Comparison of ENCODE assay signal across 14 cellular contexts in the genomic region with DNA sequence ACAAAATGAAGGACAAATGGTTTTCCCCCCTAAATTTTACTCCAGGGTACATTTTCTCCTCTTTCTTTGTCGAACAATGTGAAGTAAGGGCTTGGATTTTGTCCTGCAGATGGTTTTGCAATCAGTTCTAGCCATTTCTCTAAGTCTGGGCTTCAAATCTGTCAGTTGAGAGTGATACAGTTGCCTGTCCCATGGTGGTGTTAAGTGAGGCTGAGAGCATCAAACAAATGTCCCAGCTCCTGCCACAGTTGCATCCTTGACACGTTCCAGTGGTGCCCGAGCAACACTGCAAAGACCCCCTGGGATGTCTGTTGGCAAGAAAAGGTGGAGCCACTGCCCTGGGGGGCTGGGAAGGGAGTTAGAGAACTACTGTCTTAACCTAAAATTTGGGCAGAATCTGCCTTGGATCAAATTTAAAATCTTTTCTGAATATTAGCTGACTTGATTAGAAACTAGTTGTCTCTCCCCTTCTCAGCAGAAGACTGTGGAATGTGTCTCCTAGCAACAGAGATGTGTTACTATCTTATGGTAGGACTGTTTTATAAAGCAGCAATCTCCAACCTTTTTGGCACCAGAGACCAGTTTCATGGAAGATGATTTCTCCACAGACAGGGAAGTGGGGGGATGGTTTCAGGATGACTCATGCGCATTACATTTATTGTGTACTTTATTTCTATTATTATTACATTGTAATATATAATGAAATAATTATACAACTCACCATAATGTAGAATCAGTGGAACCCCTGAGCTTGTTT.
DNase-seq lines count a peak whose midpoint lies in the region; ATAC-seq and TF ChIP-seq lines count a peak whose summit lies in the region.
"Had no signal": no experiment of that assay in that cellular context is flagged by ENCODE, and none has a peak within 500 bp of the region (broad histone marks: within the 10 kb centered on the region; RNA-seq: fewer than 3 reads in every experiment).

No MANE protein-coding gene starts in this region.

- H3K36me3 Mint-ChIP-seq in WTC11 (no peaks in the 10 kb centered on the region), neural progenitor cell (no peaks in the 10 kb centered on the region)
- H3K36me3 Mint-ChIP-seq: activated naive CD8-positive, alpha-beta T cell had no signal

- no peaks in the 10 kb centered on the region for H3K9me3 ChIP-seq in neural progenitor cell (ENCODE audit: low read depth)
- H3K9me3 ChIP-seq: thyroid gland had no signal

- H3K27me3 Mint-ChIP-seq in WTC11 (ENCODE audit: low read depth) (no peaks in the 10 kb centered on the region), neural progenitor cell (ENCODE audit: insufficient read depth, low read depth) (no peaks in the 10 kb centered on the region)

- no peaks in the 10 kb centered on the region for H3K79me2 ChIP-seq in neural progenitor cell (ENCODE audit: low read depth)

- no peak for ATAC-seq in WTC11
- ATAC-seq: GM12878 had no signal

- H3K4me1 Mint-ChIP-seq in WTC11 (peaks cover 18% of the 10 kb centered on the region), neural progenitor cell (peaks cover 14% of the 10 kb centered on the region)

- CTCF ChIA-PET in WTC11 (lab: Charles Lee), result interaction anchor here (2.3 kb wide), 1 partner anchor 16 kb away, joined by 7 read pairs; no protein-coding TSS in a partner anchor

- DNase-seq in DMS53 (lab: John Stamatoyannopoulos, UW), result peak; percentile 56
- DNase-seq in DMS53 treated with DMSO at 0.1 percent for 48 hours (lab: John Stamatoyannopoulos, UW; ENCODE audit: unreplicated experiment), result no peak
- DNase-seq in WTC11 (ENCODE audit: low spot score), result no peak
- DNase-seq in fibroblast of the aortic adventitia (ENCODE audit: low read depth), result peak; percentile 75
- peak; percentile 35 for DNase-seq in renal cortical epithelial cell (ENCODE audit: low read depth)
- DNase-seq in NCI-H1694 treated with DMSO at 0.1 percent for 48 hours (lab: John Stamatoyannopoulos, UW), result no peak
- DNase-seq in neural progenitor cell (ENCODE audit: low spot score), result no peak
- DNase-seq in coronary artery (ENCODE audit: low spot score), result no peak
- DNase-seq: 8988T, cortex of kidney, NCI-H187, thyroid gland had no signal

- H4K20me1 ChIP-seq in neural progenitor cell (ENCODE audit: low read depth), result no peaks in the 10 kb centered on the region

- no peaks in the 10 kb centered on the region for H3K27me3 ChIP-seq in neural progenitor cell
- H3K27me3 ChIP-seq: thyroid gland had no signal

- H2AFZ ChIP-seq in neural progenitor cell (replicated peaks), result no peak overlapping the region

- POLR2A ChIA-PET in WTC11 (lab: Charles Lee), result no interaction called here

- H3K36me3 ChIP-seq in neural progenitor cell, result no peaks in the 10 kb centered on the region
- H3K36me3 ChIP-seq: thyroid gland had no signal

- H3K9ac ChIP-seq in neural progenitor cell, result no peak overlapping the region

- no peak overlapping the region for H3K4me2 ChIP-seq in neural progenitor cell

- H3K9me3 Mint-ChIP-seq in WTC11, result no peaks in the 10 kb centered on the region
- no peaks in the 10 kb centered on the region for H3K9me3 Mint-ChIP-seq in neural progenitor cell

- H3K27ac Mint-ChIP-seq in WTC11, result no peak overlapping the region
- no peak overlapping the region for H3K27ac Mint-ChIP-seq in neural progenitor cell
- H3K27ac Mint-ChIP-seq: activated naive CD8-positive, alpha-beta T cell had no signal

- H3K4me3 Mint-ChIP-seq in WTC11 (no peak overlapping the region), neural progenitor cell (no peak overlapping the region)
- H3K4me3 Mint-ChIP-seq: activated naive CD8-positive, alpha-beta T cell had no signal

- H3K4me3 ChIP-seq in fibroblast of the aortic adventitia (ENCODE audit: low read depth, low read length) (no peak overlapping the region), neural progenitor cell (no peak overlapping the region), coronary artery (no peak overlapping the region)
- H3K4me3 ChIP-seq: GM12878, thyroid gland had no signal

- H3K27ac ChIP-seq in neural progenitor cell, result no peak overlapping the region
- H3K27ac ChIP-seq in coronary artery, result no peak overlapping the region
- H3K27ac ChIP-seq: thyroid gland had no signal

- peaks cover 9% of the 10 kb centered on the region for H3K4me1 ChIP-seq in neural progenitor cell
- H3K4me1 ChIP-seq: thyroid gland had no signal

- TF ChIP-seq CTCF in WTC11 (IDR thresholded peaks at IDR 0.05), result no peak
- TF ChIP-seq CTCF in fibroblast of the aortic adventitia (IDR thresholded peaks at IDR 0.05; ENCODE audit: insufficient read depth, low read length), result no peak
- TF ChIP-seq CTCF in neural progenitor cell (IDR thresholded peaks at IDR 0.05), result no peak
- TF ChIP-seq CTCF in coronary artery (IDR thresholded peaks at IDR 0.05), result no peak

- H3F3A ChIP-seq in neural progenitor cell (ENCODE audit: low read depth), result no peaks in the 10 kb centered on the region

TF ChIP-seq in WTC11, 78 proteins besides CTCF, POLR2A, EP300 and RAD21:
- TF ChIP-seq, protein P1, sequence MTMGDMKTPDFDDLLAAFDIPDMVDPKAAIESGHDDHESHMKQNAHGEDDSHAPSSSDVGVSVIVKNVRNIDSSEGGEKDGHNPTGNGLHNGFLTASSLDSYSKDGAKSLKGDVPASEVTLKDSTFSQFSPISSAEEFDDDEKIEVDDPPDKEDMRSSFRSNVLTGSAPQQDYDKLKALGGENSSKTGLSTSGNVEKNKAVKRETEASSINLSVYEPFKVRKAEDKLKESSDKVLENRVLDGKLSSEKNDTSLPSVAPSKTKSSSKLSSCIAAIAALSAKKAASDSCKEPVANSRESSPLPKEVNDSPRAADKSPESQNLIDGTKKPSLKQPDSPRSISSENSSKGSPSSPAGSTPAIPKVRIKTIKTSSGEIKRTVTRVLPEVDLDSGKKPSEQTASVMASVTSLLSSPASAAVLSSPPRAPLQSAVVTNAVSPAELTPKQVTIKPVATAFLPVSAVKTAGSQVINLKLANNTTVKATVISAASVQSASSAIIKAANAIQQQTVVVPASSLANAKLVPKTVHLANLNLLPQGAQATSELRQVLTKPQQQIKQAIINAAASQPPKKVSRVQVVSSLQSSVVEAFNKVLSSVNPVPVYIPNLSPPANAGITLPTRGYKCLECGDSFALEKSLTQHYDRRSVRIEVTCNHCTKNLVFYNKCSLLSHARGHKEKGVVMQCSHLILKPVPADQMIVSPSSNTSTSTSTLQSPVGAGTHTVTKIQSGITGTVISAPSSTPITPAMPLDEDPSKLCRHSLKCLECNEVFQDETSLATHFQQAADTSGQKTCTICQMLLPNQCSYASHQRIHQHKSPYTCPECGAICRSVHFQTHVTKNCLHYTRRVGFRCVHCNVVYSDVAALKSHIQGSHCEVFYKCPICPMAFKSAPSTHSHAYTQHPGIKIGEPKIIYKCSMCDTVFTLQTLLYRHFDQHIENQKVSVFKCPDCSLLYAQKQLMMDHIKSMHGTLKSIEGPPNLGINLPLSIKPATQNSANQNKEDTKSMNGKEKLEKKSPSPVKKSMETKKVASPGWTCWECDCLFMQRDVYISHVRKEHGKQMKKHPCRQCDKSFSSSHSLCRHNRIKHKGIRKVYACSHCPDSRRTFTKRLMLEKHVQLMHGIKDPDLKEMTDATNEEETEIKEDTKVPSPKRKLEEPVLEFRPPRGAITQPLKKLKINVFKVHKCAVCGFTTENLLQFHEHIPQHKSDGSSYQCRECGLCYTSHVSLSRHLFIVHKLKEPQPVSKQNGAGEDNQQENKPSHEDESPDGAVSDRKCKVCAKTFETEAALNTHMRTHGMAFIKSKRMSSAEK (CRISPR knock-in tag; IDR thresholded peaks at IDR 0.05; ENCODE audit: borderline replicate concordance), result no peak
- TF ChIP-seq, protein P2, sequence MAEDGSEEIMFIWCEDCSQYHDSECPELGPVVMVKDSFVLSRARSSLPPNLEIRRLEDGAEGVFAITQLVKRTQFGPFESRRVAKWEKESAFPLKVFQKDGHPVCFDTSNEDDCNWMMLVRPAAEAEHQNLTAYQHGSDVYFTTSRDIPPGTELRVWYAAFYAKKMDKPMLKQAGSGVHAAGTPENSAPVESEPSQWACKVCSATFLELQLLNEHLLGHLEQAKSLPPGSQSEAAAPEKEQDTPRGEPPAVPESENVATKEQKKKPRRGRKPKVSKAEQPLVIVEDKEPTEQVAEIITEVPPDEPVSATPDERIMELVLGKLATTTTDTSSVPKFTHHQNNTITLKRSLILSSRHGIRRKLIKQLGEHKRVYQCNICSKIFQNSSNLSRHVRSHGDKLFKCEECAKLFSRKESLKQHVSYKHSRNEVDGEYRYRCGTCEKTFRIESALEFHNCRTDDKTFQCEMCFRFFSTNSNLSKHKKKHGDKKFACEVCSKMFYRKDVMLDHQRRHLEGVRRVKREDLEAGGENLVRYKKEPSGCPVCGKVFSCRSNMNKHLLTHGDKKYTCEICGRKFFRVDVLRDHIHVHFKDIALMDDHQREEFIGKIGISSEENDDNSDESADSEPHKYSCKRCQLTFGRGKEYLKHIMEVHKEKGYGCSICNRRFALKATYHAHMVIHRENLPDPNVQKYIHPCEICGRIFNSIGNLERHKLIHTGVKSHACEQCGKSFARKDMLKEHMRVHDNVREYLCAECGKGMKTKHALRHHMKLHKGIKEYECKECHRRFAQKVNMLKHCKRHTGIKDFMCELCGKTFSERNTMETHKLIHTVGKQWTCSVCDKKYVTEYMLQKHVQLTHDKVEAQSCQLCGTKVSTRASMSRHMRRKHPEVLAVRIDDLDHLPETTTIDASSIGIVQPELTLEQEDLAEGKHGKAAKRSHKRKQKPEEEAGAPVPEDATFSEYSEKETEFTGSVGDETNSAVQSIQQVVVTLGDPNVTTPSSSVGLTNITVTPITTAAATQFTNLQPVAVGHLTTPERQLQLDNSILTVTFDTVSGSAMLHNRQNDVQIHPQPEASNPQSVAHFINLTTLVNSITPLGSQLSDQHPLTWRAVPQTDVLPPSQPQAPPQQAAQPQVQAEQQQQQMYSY (CRISPR knock-in tag; IDR thresholded peaks at IDR 0.05), result peak; percentile 27; the same call in 1 of the 2 replicates
TF ChIP-seq in WTC11: peak in this region for 1.

Comparison
In these comparisons a context has a peak if more than half of its experiments do, and no peak if none do; other contexts are left out.
1. DNase-seq: peak in DMS53 (single experiment), fibroblast of the aortic adventitia (single experiment) and renal cortical epithelial cell (single experiment); none in DMS53 treated with DMSO at 0.1 percent for 48 hours (single experiment), WTC11 (single experiment), NCI-H1694 treated with DMSO at 0.1 percent for 48 hours (single experiment), neural progenitor cell (single experiment) and coronary artery (single experiment).